In the genomic region with DNA sequence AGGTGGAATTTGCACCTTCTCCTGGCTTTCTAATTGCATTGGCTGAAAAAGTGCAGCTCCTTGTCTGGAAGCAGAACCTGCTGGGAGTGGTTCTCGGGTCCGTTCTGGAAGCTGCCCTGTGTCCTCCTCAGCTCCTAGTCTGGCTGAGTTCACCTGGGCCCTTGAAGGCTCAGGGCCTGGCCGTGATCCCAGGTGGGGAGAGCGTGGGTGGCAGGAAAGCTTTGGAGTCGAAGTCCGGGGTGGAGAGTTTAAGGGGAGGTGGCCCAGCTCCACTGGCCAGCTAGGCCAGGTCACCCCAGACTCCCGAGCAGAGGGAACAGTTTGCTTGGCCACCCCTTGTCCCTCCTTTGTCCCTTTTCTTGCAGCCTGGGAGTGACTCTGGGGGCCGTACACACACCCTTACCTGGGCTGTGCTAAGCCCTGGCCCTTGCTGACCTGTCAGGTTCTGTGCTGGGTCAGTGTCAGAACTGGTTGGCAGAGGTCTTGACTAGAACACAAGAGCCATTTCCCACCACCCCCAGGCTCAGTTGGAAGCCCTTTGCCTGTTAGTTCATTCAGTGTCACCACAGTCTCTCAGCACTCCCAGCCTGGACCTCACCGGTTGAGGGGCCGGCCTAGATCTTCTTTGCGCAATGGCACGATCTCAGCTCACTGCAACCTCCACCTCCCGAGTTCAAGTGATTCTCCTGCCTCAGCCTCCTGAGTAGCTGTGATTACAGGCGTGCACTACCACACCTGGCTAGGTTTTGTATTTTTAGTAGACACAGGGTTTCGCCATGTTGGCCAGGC, we compare ENCODE assay signal across 16 cellular contexts. TPM values are rescaled to one million over a fixed set of nuclear protein-coding genes. Genes with fewer than 3 reads are reported as not detected.
DNase-seq lines count a peak whose midpoint lies in the region; ATAC-seq and TF ChIP-seq lines count a peak whose summit lies in the region.
"Had no signal": no experiment of that assay in that cellular context is flagged by ENCODE, and none has a peak within 500 bp of the region (broad histone marks: within the 10 kb centered on the region; RNA-seq: fewer than 3 reads in every experiment).

No MANE protein-coding gene starts in this region.

- WGBS in sigmoid colon, 2 donors, result 92 to 95% methylated on average over 15 of the region's 15 CpGs

- DNase-seq in RWPE1 (ENCODE audit: low spot score) (no peak), left lobe of liver (ENCODE audit: low spot score) (peak; percentile 87), sigmoid colon (no peak), caudate nucleus (lab: John Stamatoyannopoulos, UW) (no peak), NCI-H226 (no peak)
- DNase-seq in stimulated activated CD4-positive, alpha-beta T cell treated with anti-CD3 and anti-CD28 coated beads, Interleukin-4, amount 100 ng/mL, for 24 hours, result no peak
- no peak for DNase-seq in activated CD4-positive, CD25-positive, alpha-beta regulatory T cell treated with anti-CD3 and anti-CD28 coated beads, Interleukin-2, amount 50 U/mL, for 72 hours
- DNase-seq: CD4-positive, alpha-beta memory T cell; GF-D8; NCI-H1105; NCI-H187 treated with DMSO at 0.1 percent for 48 hours; NCI-H2171; NCI-H510A treated with DMSO at 0.1 percent for 48 hours; SHP77 treated with DMSO at 0.1 percent for 48 hours had no signal

- POLR2A ChIA-PET in RWPE1 (lab: Yijun Ruan, JAX; ENCODE audit: low non-redundant PET), result interaction anchor here (0.5 kb wide), 1 partner anchor 48 kb away, joined by 6 read pairs; no protein-coding TSS in a partner anchor

- no peak overlapping the region for H3K4me3 ChIP-seq in BLaER1 treated with 17β-estradiol and CSF1 and Interleukin-3, amounts not matched to agents 10 nM and 100 nM
- no peak overlapping the region for H3K4me3 ChIP-seq in sigmoid colon
- H3K4me3 ChIP-seq: GM23338 had no signal

- intact Hi-C loops in sigmoid colon (cut with DNase I), result no loop called here

- CTCF ChIA-PET in RWPE1 (lab: Yijun Ruan, JAX), result no interaction called here

- H3K4me2 ChIP-seq in BLaER1 treated with 17β-estradiol and CSF1 and Interleukin-3, amounts not matched to agents 10 nM and 100 nM, result peak overlapping the region in 9 of 11 experiments; percentile 25 to 73 (median 63); a peak in 17 of 22 replicates
- H3K4me2 ChIP-seq: GM23338 had no signal

- H3K27me3 ChIP-seq in BLaER1 treated with 17β-estradiol and CSF1 and Interleukin-3, amounts not matched to agents 10 nM and 100 nM, result no peaks in the 10 kb centered on the region
- no peaks in the 10 kb centered on the region for H3K27me3 ChIP-seq in sigmoid colon

- TF ChIP-seq POLR2A in sigmoid colon (IDR thresholded peaks at IDR 0.05), result no peak

- no peak for TF ChIP-seq CTCF in RWPE1 (conservative IDR thresholded peaks at IDR 0.05; ENCODE audit: low read depth)
- no peak for TF ChIP-seq CTCF in sigmoid colon (IDR thresholded peaks at IDR 0.05)

- peaks cover 0 to 10% (median 7%) of the 10 kb centered on the region in 11 experiments; a peak in 8 of 22 replicates for H3K9me3 ChIP-seq in BLaER1 treated with 17β-estradiol and CSF1 and Interleukin-3, amounts not matched to agents 10 nM and 100 nM (replicated peaks in 1 of 11)
- H3K9me3 ChIP-seq in sigmoid colon, result no peaks in the 10 kb centered on the region

- H3K4me1 ChIP-seq in BLaER1 treated with 17β-estradiol and CSF1 and Interleukin-3, amounts not matched to agents 10 nM and 100 nM, result peaks cover 34 to 90% (median 77%) of the 10 kb centered on the region in 10 experiments
- H3K4me1 ChIP-seq in sigmoid colon, result peaks cover 0 to 78% (median 78%) of the 10 kb centered on the region in 4 donors

- H3K9ac ChIP-seq in BLaER1 treated with 17β-estradiol and CSF1 and Interleukin-3, amounts not matched to agents 10 nM and 100 nM, result no peak overlapping the region

- ATAC-seq in left lobe of liver, result peak; percentile 71
- ATAC-seq: GM23338 had no signal

- H4K20me1 ChIP-seq in BLaER1 treated with 17β-estradiol and CSF1 and Interleukin-3, amounts not matched to agents 10 nM and 100 nM, result peaks cover 23 to 100% (median 85%) of the 10 kb centered on the region in 11 experiments; a peak in 20 of 22 replicates

- no peak overlapping the region for H3K27ac ChIP-seq in BLaER1 treated with 17β-estradiol and CSF1 and Interleukin-3, amounts not matched to agents 10 nM and 100 nM
- H3K27ac ChIP-seq in RWPE1 (peak overlapping the region; percentile 37), sigmoid colon (peak overlapping the region in 3 of 4 donors; percentile 85 to 96 (median 94)), caudate nucleus (ENCODE audit: low read depth, low read length) (no peak overlapping the region)

- no peak for TF ChIP-seq EP300 in sigmoid colon (IDR thresholded peaks at IDR 0.05)

- peaks cover 0 to 72% (median 31%) of the 10 kb centered on the region in 11 experiments; a peak in 15 of 22 replicates for H3K36me3 ChIP-seq in BLaER1 treated with 17β-estradiol and CSF1 and Interleukin-3, amounts not matched to agents 10 nM and 100 nM
- H3K36me3 ChIP-seq in sigmoid colon, result no peaks in the 10 kb centered on the region

RNA-seq across cellular contexts. Expression of a gene that starts 37.3 kb away (rescaled TPM):
- 114 TPM for total RNA-seq in left lobe of liver
- 10 to 100 TPM; 18.3 to 43.8 (median 29.2) TPM for total RNA-seq in sigmoid colon
- polyA plus RNA-seq in sigmoid colon, result 10 to 100 TPM; 18.0 to 63.1 (median 20.4) TPM

Comparison
In these comparisons a context has a peak if more than half of its experiments do, and no peak if none do; other contexts are left out.
1. H3K27ac ChIP-seq: peak in RWPE1 (single experiment) and sigmoid colon (3 of 4); none in BLaER1 treated with 17β-estradiol and CSF1 and Interleukin-3, amounts not matched to agents 10 nM and 100 nM (0 of 11) and caudate nucleus (single experiment).